In genomic region chr7:144127714-144128334, GRCh38 we compare ENCODE assay signal across 8 cellular contexts. TPM values are rescaled to one million over a fixed set of nuclear protein-coding genes. Genes with fewer than 3 reads are reported as not detected.
DNase-seq lines count a peak whose midpoint lies in the region; ATAC-seq and TF ChIP-seq lines count a peak whose summit lies in the region.

No MANE protein-coding gene starts in this region.

- intact Hi-C loops in MCF 10A (cut with micrococcal nuclease), result loop anchor here (2.0 to 5.0 kb wide), 2 partner anchors 101 to 227 kb away; no protein-coding TSS in a partner anchor

- no TSS peak for BruUV-seq in MCF 10A (replicated peaks; lab: Mats Ljungman, UMichigan)

- TF ChIP-seq CTCF in WERI-Rb-1 (IDR thresholded peaks at IDR 0.05; ENCODE audit: low read depth, low read length), result peak; percentile 88
- TF ChIP-seq CTCF in MCF 10A (IDR thresholded peaks at IDR 0.05; ENCODE audit: unreplicated experiment), result peak; percentile 76

- H3K27me3 Mint-ChIP-seq in MCF 10A (ENCODE audit: insufficient read depth, unreplicated experiment), result no peaks in the 10 kb centered on the region

- no peaks in the 10 kb centered on the region for H3K36me3 Mint-ChIP-seq in MCF 10A (ENCODE audit: insufficient read depth, unreplicated experiment)

- no peaks in the 10 kb centered on the region for H3K36me3 ChIP-seq in WERI-Rb-1

- H3K4me3 ChIP-seq in WERI-Rb-1 (ENCODE audit: low read depth, low read length), result no peak overlapping the region

- ATAC-seq in GM18868 (IDR thresholded peaks at IDR 0.05; ENCODE audit: unreplicated experiment), result peak; percentile 100
- ATAC-seq in HG03066 (IDR thresholded peaks at IDR 0.05; ENCODE audit: low read depth, unreplicated experiment), result peak; percentile 100

- CTCF ChIA-PET in MCF 10A (lab: Yijun Ruan, JAX), result interaction anchor here (0.6 to 3.6 kb wide), 13 partner anchors 8 to 389 kb away, joined by 3 to 14 read pairs (median 3); no protein-coding TSS in a partner anchor

- no peak overlapping the region for H3K4me3 Mint-ChIP-seq in MCF 10A (ENCODE audit: unreplicated experiment)

- POLR2A ChIA-PET in MCF 10A (lab: Yijun Ruan, JAX), result interaction anchor here (0.7 to 0.8 kb wide), 2 partner anchors 101 to 215 kb away, joined by 3 read pairs; no protein-coding TSS in a partner anchor

- DNase-seq in AG08396 (ENCODE audit: low spot score) (peak; percentile 73), NCI-H2107 (lab: John Stamatoyannopoulos, UW) (peak; percentile 61), WERI-Rb-1 (peak; percentile 94), MCF 10A (ENCODE audit: unreplicated experiment) (peak; percentile 86), iris pigment epithelial cell (ENCODE audit: low read depth) (peak; percentile 84)
- DNase-seq in stimulated activated CD4-positive, alpha-beta T cell treated with anti-CD3 and anti-CD28 coated beads, Interleukin-1b, Interleukin-23, amount 100 ng/mL, for 4 hours (ENCODE audit: low read depth in 2 of 2), result peak; percentile 85 to 94

- no peaks in the 10 kb centered on the region for H3K9me3 ChIP-seq in WERI-Rb-1 (ENCODE audit: severe bottlenecking)

- H3K27ac Mint-ChIP-seq in MCF 10A (ENCODE audit: low read depth, unreplicated experiment), result no peak overlapping the region

- H3K9me3 Mint-ChIP-seq in MCF 10A (ENCODE audit: unreplicated experiment), result no peaks in the 10 kb centered on the region

- H3K4me1 Mint-ChIP-seq in MCF 10A (ENCODE audit: insufficient read depth, unreplicated experiment), result no peaks in the 10 kb centered on the region

- no peak overlapping the region for H3K27ac ChIP-seq in WERI-Rb-1

- H3K27me3 ChIP-seq in WERI-Rb-1 (ENCODE audit: insufficient read depth, low read depth, severe bottlenecking), result no peaks in the 10 kb centered on the region

RNA-seq across cellular contexts. Expression of gene OR2A14, which starts 4.8 kb away (rescaled TPM):
- not detected in 2 replicates for total RNA-seq in MCF 10A (2022)

RNA-seq across cellular contexts. Expression of gene OR2A2, which starts 18.4 kb away (rescaled TPM):
- total RNA-seq in MCF 10A (2022), result not detected in 2 replicates

RNA-seq across cellular contexts. Expression of gene OR2A12, which starts 41.7 kb away (rescaled TPM):
- not detected in 2 replicates for total RNA-seq in MCF 10A (2022)

RNA-seq across cellular contexts. Expression of gene CTAGE4, which starts 55.4 kb away (rescaled TPM):
- 23.2 and 26.0 TPM in 2 replicates for total RNA-seq in MCF 10A (2022)

RNA-seq across cellular contexts. Expression of gene OR2A25, which starts 58.2 kb away (rescaled TPM):
- not detected in 2 replicates for total RNA-seq in MCF 10A (2022)
